9 cellular contexts compared by ENCODE assay signal in genomic region chr13:71864094-71864980, GRCh38. TPM values are rescaled to one million over a fixed set of nuclear protein-coding genes. Genes with fewer than 3 reads are reported as not detected.
DNase-seq lines count a peak whose midpoint lies in the region; ATAC-seq and TF ChIP-seq lines count a peak whose summit lies in the region.
"Had no signal": no experiment of that assay in that cellular context is flagged by ENCODE, and none has a peak within 500 bp of the region (broad histone marks: within the 10 kb centered on the region; RNA-seq: fewer than 3 reads in every experiment).

No MANE protein-coding gene starts in this region.

- H3K27ac ChIP-seq in naive thymus-derived CD4-positive, alpha-beta T cell (ENCODE audit: low read depth, low read length): no peak overlapping the region

- no peak for TF ChIP-seq CTCF in epithelial cell of proximal tubule (conservative IDR thresholded peaks at IDR 0.05; ENCODE audit: low read depth, low read length)

- intact Hi-C loops in naive thymus-derived CD4-positive, alpha-beta T cell (cut with micrococcal nuclease): no loop called here

- POLR2A ChIA-PET in naive thymus-derived CD4-positive, alpha-beta T cell (lab: Charles Lee): no interaction called here

- H3K4me1 ChIP-seq in naive thymus-derived CD4-positive, alpha-beta T cell (ENCODE audit: control insufficient read depth in 2 of 2, insufficient read depth in 2 of 2, low read length in 2 of 2): peaks cover 0 to 10% of the 10 kb centered on the region in 2 donors

- CTCF ChIA-PET in naive thymus-derived CD4-positive, alpha-beta T cell (lab: Charles Lee): no interaction called here

- peaks cover 0 to 4% (median 0%) of the 10 kb centered on the region in 5 donors for H3K36me3 Mint-ChIP-seq in naive thymus-derived CD4-positive, alpha-beta T cell

- peak; percentile 69 for ATAC-seq in naive thymus-derived CD4-positive, alpha-beta T cell
- ATAC-seq in HG03520 (IDR thresholded peaks at IDR 0.05; ENCODE audit: unreplicated experiment) (no peak), GM18909 (IDR thresholded peaks at IDR 0.05; ENCODE audit: poor library complexity, unreplicated experiment) (no peak)

- peaks cover 12 to 37% (median 32%) of the 10 kb centered on the region in 7 donors for H3K4me1 Mint-ChIP-seq in naive thymus-derived CD4-positive, alpha-beta T cell

- H3K9me3 ChIP-seq in naive thymus-derived CD4-positive, alpha-beta T cell (ENCODE audit: control insufficient read depth in 2 of 3, low read length in 3 of 3): no peaks in the 10 kb centered on the region

- peak; percentile 58 for DNase-seq in NCI-H345 (lab: John Stamatoyannopoulos, UW)
- DNase-seq in NCI-H345 treated with DMSO at 0.1 percent for 48 hours (lab: John Stamatoyannopoulos, UW; ENCODE audit: unreplicated experiment): no peak
- peak; percentile 74 for DNase-seq in SK-N-DZ (ENCODE audit: low spot score)
- DNase-seq in epithelial cell of proximal tubule (ENCODE audit: low read depth): no peak
- peak in 7 of 9 donors; percentile 2 to 39 (median 22) for DNase-seq in naive thymus-derived CD4-positive, alpha-beta T cell
- no peak for DNase-seq in NCI-H510A treated with DMSO at 0.1 percent for 48 hours (lab: John Stamatoyannopoulos, UW)
- DNase-seq: DND-41 had no signal

- peaks cover 0 to 5% (median 0%) of the 10 kb centered on the region in 11 donors for H3K9me3 Mint-ChIP-seq in naive thymus-derived CD4-positive, alpha-beta T cell

- H3K27ac Mint-ChIP-seq in naive thymus-derived CD4-positive, alpha-beta T cell: peak overlapping the region in 6 of 9 donors; percentile 67 to 85 (median 76)

- peaks cover 0 to 8% of the 10 kb centered on the region in 2 donors for H3K27me3 ChIP-seq in naive thymus-derived CD4-positive, alpha-beta T cell (ENCODE audit: control insufficient read depth in 2 of 2, insufficient read depth in 2 of 2, low read length in 2 of 2)

- peaks cover 47 to 70% (median 50%) of the 10 kb centered on the region in 5 donors for H3K27me3 Mint-ChIP-seq in naive thymus-derived CD4-positive, alpha-beta T cell

- H3K36me3 ChIP-seq in naive thymus-derived CD4-positive, alpha-beta T cell (ENCODE audit: control insufficient read depth in 2 of 3, insufficient read depth in 3 of 3, low read length in 3 of 3): no peaks in the 10 kb centered on the region

- H3K4me3 ChIP-seq in epithelial cell of proximal tubule (ENCODE audit: low read depth, low read length): peak overlapping the region; percentile 53
- peak overlapping the region; percentile 39 for H3K4me3 ChIP-seq in naive thymus-derived CD4-positive, alpha-beta T cell (ENCODE audit: low read length)

- H3K4me3 Mint-ChIP-seq in naive thymus-derived CD4-positive, alpha-beta T cell: peak overlapping the region; percentile 85 to 97 (median 90)

RNA-seq across cellular contexts. Expression of gene DACH1, which starts 2.7 kb away (rescaled TPM):
- polyA plus RNA-seq in SK-N-DZ (2014; cell fraction: cytosol; rRNA removed): 10.9 and 12.1 TPM in 2 replicates
- 6.7 and 9.2 TPM in 2 replicates for polyA plus RNA-seq in SK-N-DZ (2014; cell fraction: nucleus; rRNA removed)
- total RNA-seq in epithelial cell of proximal tubule: 0.86 TPM in 1 of 2 replicates, not detected in the other
- 1 to 10 TPM in 1 of 5 experiments, under 1 TPM in 3, not detected in 1; 0.49 to 1.7 (median 0.58) TPM for total RNA-seq in naive thymus-derived CD4-positive, alpha-beta T cell
- polyA plus RNA-seq in naive thymus-derived CD4-positive, alpha-beta T cell: under 1 TPM; 0.20 to 0.66 TPM

Comparison
In these comparisons a context has a peak if more than half of its experiments do, and no peak if none do; other contexts are left out.
1. DNase-seq: peak in NCI-H345 (single experiment), SK-N-DZ (single experiment) and naive thymus-derived CD4-positive, alpha-beta T cell (7 of 9); none in NCI-H345 treated with DMSO at 0.1 percent for 48 hours (single experiment), epithelial cell of proximal tubule (single experiment) and NCI-H510A treated with DMSO at 0.1 percent for 48 hours (single experiment).